9 cellular contexts compared by ENCODE assay signal in the genomic region with DNA sequence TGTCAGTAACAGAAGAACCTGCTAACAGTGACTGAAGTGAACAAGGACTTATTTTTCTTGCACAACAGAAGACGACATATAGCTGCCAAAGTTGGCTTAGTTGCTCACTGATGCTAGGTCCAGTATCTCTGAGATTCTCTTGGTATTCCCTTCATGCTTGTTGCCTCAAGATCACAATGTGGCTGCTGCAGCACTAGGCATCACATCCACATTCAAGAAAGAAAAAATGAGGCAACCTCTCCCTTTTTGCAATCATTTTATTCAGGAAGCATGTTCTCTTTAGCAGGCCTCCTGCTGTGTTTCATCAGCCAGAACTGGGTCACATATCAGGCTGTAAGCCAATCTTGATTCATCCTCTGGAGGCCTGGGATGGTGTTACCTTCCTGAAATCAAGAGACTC. TPM values are rescaled to one million over a fixed set of nuclear protein-coding genes. Genes with fewer than 3 reads are reported as not detected.
"Had no signal": no experiment of that assay in that cellular context is flagged by ENCODE, and none has a peak within 500 bp of the region (broad histone marks: within the 10 kb centered on the region; RNA-seq: fewer than 3 reads in every experiment).

No MANE protein-coding gene starts in this region.

- FAIRE-seq: G401.6, GM12878, GM12891, GM12892, GM18507, GM19239 had no signal

- ATAC-seq: GM12878 had no signal

- DNase-seq: GDM1, GF-D8 had no signal

- H3K4me3 ChIP-seq: GM12878 had no signal

RNA-seq across cellular contexts. Expression of gene MAPK4, which starts 11.7 kb away (rescaled TPM):
- total RNA-seq: G401 had no signal
